ENCODE assay signal across 1 cellular context in genomic region chr3:41200669-41201021, GRCh38.
A peak's percentile ranks its signal among the peaks of the same experiment; 100 is the strongest.
TF ChIP-seq lines count a peak whose summit lies in the region.

No MANE protein-coding gene starts in this region.

TF ChIP-seq in HepG2, 621 proteins besides CTCF, POLR2A, EP300 and RAD21 (continued from another document):
- TF ChIP-seq HMGXB4 (CRISPR knock-in tag; IDR thresholded peaks at IDR 0.05; ENCODE audit: borderline replicate concordance in 1 of 2, low read depth in 1 of 2) (0 out of 4 replicates have a peak, but pooled peaks of 1 of the 2 experiments have one; percentile 19), TGIF2 (CRISPR knock-in tag; IDR thresholded peaks at IDR 0.05) (0 out of 2 replicates have a peak, but pooled peaks have one; percentile 14)
